ENCODE assay signal across 24 cellular contexts in genomic region chr2:97770450-97770849, GRCh38. TPM values are rescaled to one million over a fixed set of nuclear protein-coding genes. Genes with fewer than 3 reads are reported as not detected.
"Had no signal": no experiment of that assay in that cellular context is flagged by ENCODE, and none has a peak within 500 bp of the region (broad histone marks: within the 10 kb centered on the region; RNA-seq: fewer than 3 reads in every experiment).

No MANE protein-coding gene starts in this region.

- H3K4me3 ChIP-seq: adrenal gland had no signal

- H3K9me3 Mint-ChIP-seq: activated CD4-positive, alpha-beta memory T cell treated with anti-CD3 and anti-CD28 coated beads for 36 hours; activated CD4-positive, alpha-beta T cell treated with anti-CD3 and anti-CD28 coated beads, Interleukin-2, amount 10 ng/mL, durations not matched to agents 7 days and 5 days; activated naive CD4-positive, alpha-beta T cell treated with anti-CD3 and anti-CD28 coated beads, Interleukin-2, amount 10 ng/mL, durations not matched to agents 7 days and 5 days; activated naive CD8-positive, alpha-beta T cell treated with anti-CD3 and anti-CD28 coated beads, Interleukin-2, amount 10 ng/mL, durations not matched to agents 7 days and 5 days; activated T-cell treated with anti-CD3 and anti-CD28 coated beads, Interleukin-2, amount 50 U/mL, for 4 hours; T-helper 1 cell treated with Interleukin-12 subunit alpha and Interleukin-12 subunit beta and Interleukin-4 antibody, amounts not matched to agents 30 μg/mL and 1 μg/mL, for 36 hours had no signal

- H3K4me3 Mint-ChIP-seq: activated CD4-positive, alpha-beta memory T cell treated with anti-CD3 and anti-CD28 coated beads for 36 hours; activated CD4-positive, alpha-beta T cell treated with anti-CD3 and anti-CD28 coated beads, Interleukin-2, amount 10 ng/mL, durations not matched to agents 7 days and 5 days; activated naive CD4-positive, alpha-beta T cell treated with anti-CD3 and anti-CD28 coated beads, Interleukin-2, amount 10 ng/mL, durations not matched to agents 7 days and 5 days; activated naive CD8-positive, alpha-beta T cell treated with anti-CD3 and anti-CD28 coated beads, Interleukin-2, amount 10 ng/mL, durations not matched to agents 7 days and 5 days; activated T-cell treated with anti-CD3 and anti-CD28 coated beads, Interleukin-2, amount 50 U/mL, for 4 hours; T-helper 1 cell treated with Interleukin-12 subunit alpha and Interleukin-12 subunit beta and Interleukin-4 antibody, amounts not matched to agents 30 μg/mL and 1 μg/mL, for 36 hours had no signal

- H3K27me3 ChIP-seq: adrenal gland had no signal

- H3K9me3 ChIP-seq: adrenal gland had no signal

- H3K27me3 Mint-ChIP-seq: activated CD4-positive, alpha-beta memory T cell treated with anti-CD3 and anti-CD28 coated beads for 36 hours; activated CD4-positive, alpha-beta T cell treated with anti-CD3 and anti-CD28 coated beads, Interleukin-2, amount 10 ng/mL, durations not matched to agents 7 days and 5 days; activated naive CD4-positive, alpha-beta T cell treated with anti-CD3 and anti-CD28 coated beads, Interleukin-2, amount 10 ng/mL, durations not matched to agents 7 days and 5 days; activated naive CD8-positive, alpha-beta T cell treated with anti-CD3 and anti-CD28 coated beads, Interleukin-2, amount 10 ng/mL, durations not matched to agents 7 days and 5 days had no signal

- H3K27ac ChIP-seq: adrenal gland had no signal

- ATAC-seq: activated T-cell treated with anti-CD3 and anti-CD28 coated beads, Interleukin-2, amount 50 U/mL, for 4 hours; PC-3 had no signal

- DNase-seq: activated CD4-positive, alpha-beta memory T cell treated with anti-CD3 and anti-CD28 coated beads for 36 hours; activated CD4-positive, alpha-beta T cell treated with anti-CD3 and anti-CD28 coated beads, Interleukin-2, amount 10 ng/mL, durations not matched to agents 7 days and 5 days; activated CD4-positive, CD25-positive, alpha-beta regulatory T cell; activated CD8-positive, alpha-beta memory T cell treated with anti-CD3 and anti-CD28 coated beads for 24 hours; activated gamma-delta T cell; activated naive CD4-positive, alpha-beta T cell treated with anti-CD3 and anti-CD28 coated beads, Interleukin-2, amount 10 ng/mL, durations not matched to agents 7 days and 5 days; activated naive CD8-positive, alpha-beta T cell treated with anti-CD3 and anti-CD28 coated beads, Interleukin-2, amount 10 ng/mL, durations not matched to agents 7 days and 5 days; activated T-cell treated with anti-CD3 and anti-CD28 coated beads, Interleukin-2, amount 50 U/mL, for 4 hours; adrenal gland; anterior cingulate cortex; Kasumi-1; KBM-7; NCI-H1048; NCI-H146; NCI-H187 treated with DMSO at 0.1 percent for 48 hours; NCI-H2081 treated with DMSO at 0.1 percent for 48 hours; NCI-H446; NCI-H524; PC-3; SHP77 treated with DMSO at 0.1 percent for 48 hours had no signal

- H3K4me1 ChIP-seq: adrenal gland had no signal

- H3K27ac Mint-ChIP-seq: activated CD4-positive, alpha-beta memory T cell treated with anti-CD3 and anti-CD28 coated beads for 36 hours; activated CD4-positive, alpha-beta T cell treated with anti-CD3 and anti-CD28 coated beads, Interleukin-2, amount 10 ng/mL, durations not matched to agents 7 days and 5 days; activated naive CD4-positive, alpha-beta T cell treated with anti-CD3 and anti-CD28 coated beads, Interleukin-2, amount 10 ng/mL, durations not matched to agents 7 days and 5 days; activated naive CD8-positive, alpha-beta T cell treated with anti-CD3 and anti-CD28 coated beads, Interleukin-2, amount 10 ng/mL, durations not matched to agents 7 days and 5 days; T-helper 1 cell treated with Interleukin-12 subunit alpha and Interleukin-12 subunit beta and Interleukin-4 antibody, amounts not matched to agents 30 μg/mL and 1 μg/mL, for 36 hours had no signal

- H3K4me1 Mint-ChIP-seq: activated CD4-positive, alpha-beta T cell treated with anti-CD3 and anti-CD28 coated beads, Interleukin-2, amount 10 ng/mL, durations not matched to agents 7 days and 5 days; activated naive CD4-positive, alpha-beta T cell treated with anti-CD3 and anti-CD28 coated beads, Interleukin-2, amount 10 ng/mL, durations not matched to agents 7 days and 5 days had no signal

- FAIRE-seq: RCC 7860 had no signal

RNA-seq across cellular contexts. Expression of gene ZAP70, which starts 57.1 kb away (rescaled TPM):
- total RNA-seq: M059J, PC-3, SK-MEL-5 had no signal
